Comparison of ENCODE assay signal across 1 cellular context in genomic region chr16:29600111-29601000, GRCh38.
TF ChIP-seq lines count a peak whose summit lies in the region.

No MANE protein-coding gene starts in this region.

TF ChIP-seq in GM12878, 131 proteins besides CTCF, POLR2A, EP300 and RAD21 (continued from another document):
- peak; percentile 75; the same call in 1 of the 2 replicates for TF ChIP-seq ZNF687 (IDR thresholded peaks at IDR 0.05)
- TF ChIP-seq MEF2B (IDR thresholded peaks at IDR 0.05; ENCODE audit: partially characterized antibody, poor library complexity, severe bottlenecking) = peak; percentile 26
